Comparison of ENCODE assay signal across 3 cellular contexts in genomic region chr17:224576-224975, GRCh38. TPM values are rescaled to one million over a fixed set of nuclear protein-coding genes. Genes with fewer than 3 reads are reported as not detected.
"Had no signal": no experiment of that assay in that cellular context is flagged by ENCODE, and none has a peak within 500 bp of the region (broad histone marks: within the 10 kb centered on the region; RNA-seq: fewer than 3 reads in every experiment).

No MANE protein-coding gene starts in this region.

RNA-seq across cellular contexts. Expression of gene DOC2B, which starts 43.1 kb away (rescaled TPM):
- total RNA-seq: GM23248, H4, HFFc6 had no signal
